In genomic region chr22:26172389-26172990, GRCh38 we compare ENCODE assay signal across 10 cellular contexts. TPM values are rescaled to one million over a fixed set of nuclear protein-coding genes. Genes with fewer than 3 reads are reported as not detected.
A peak's percentile ranks its signal among the peaks of the same experiment; 100 is the strongest.
DNase-seq lines count a peak whose midpoint lies in the region; ATAC-seq and TF ChIP-seq lines count a peak whose summit lies in the region.
"Had no signal": no experiment of that assay in that cellular context is flagged by ENCODE, and none has a peak within 500 bp of the region (broad histone marks: within the 10 kb centered on the region; RNA-seq: fewer than 3 reads in every experiment).

No MANE protein-coding gene starts in this region.

- H3K36me3 ChIP-seq in OCI-LY3 (replicated peaks; ENCODE audit: low read depth, low read length) (no peaks in the 10 kb centered on the region), mesendoderm (ENCODE audit: control insufficient read depth, insufficient read depth, low read length) (no peaks in the 10 kb centered on the region)
- H3K36me3 ChIP-seq: neutrophil had no signal

- H3K79me2 ChIP-seq in OCI-LY3 (ENCODE audit: low read length) (no peaks in the 10 kb centered on the region), mesendoderm (ENCODE audit: control insufficient read depth, insufficient read depth, low read length) (no peaks in the 10 kb centered on the region)

- ATAC-seq in GM21528 (IDR thresholded peaks at IDR 0.05; ENCODE audit: low FRiP score, unreplicated experiment): no peak
- no peak for ATAC-seq in GM18858 (IDR thresholded peaks at IDR 0.05; ENCODE audit: unreplicated experiment)

- no peak overlapping the region for H3K4me3 Mint-ChIP-seq in chondrocyte (ENCODE audit: unreplicated experiment)
- H3K4me3 Mint-ChIP-seq: activated B cell treated with CpG ODN at 0.5 μM for 24 hours had no signal

- peaks cover 54% of the 10 kb centered on the region for H3K27me3 Mint-ChIP-seq in chondrocyte (ENCODE audit: low read depth)

- WGBS in mesendoderm (ENCODE audit: extremely low coverage, insufficient coverage, low lambda C conversion rate): no CpG with 5 or more reads among the region's 5 CpGs

- no peaks in the 10 kb centered on the region for H3K9me3 ChIP-seq in OCI-LY3 (ENCODE audit: insufficient read depth, low read length)
- H3K9me3 ChIP-seq: neutrophil had no signal

- H3K4me3 ChIP-seq in OCI-LY3 (ENCODE audit: low read length): no peak overlapping the region
- H3K4me3 ChIP-seq in mesendoderm (ENCODE audit: low read length): no peak overlapping the region

- peaks cover 33% of the 10 kb centered on the region for H3K27me3 ChIP-seq in OCI-LY3 (ENCODE audit: low read depth, low read length)
- H3K27me3 ChIP-seq in mesendoderm (ENCODE audit: insufficient read depth, low read length, poor library complexity): peaks cover 5% of the 10 kb centered on the region

- H2AK5ac ChIP-seq in mesendoderm (ENCODE audit: low read length): no peak overlapping the region

- H3K4me2 ChIP-seq in OCI-LY3 (ENCODE audit: low read length): no peak overlapping the region
- no peak overlapping the region for H3K4me2 ChIP-seq in mesendoderm (ENCODE audit: low read length)

- H4K8ac ChIP-seq in mesendoderm (ENCODE audit: low read depth, low read length): no peak overlapping the region

- H3K9ac ChIP-seq in OCI-LY3 (ENCODE audit: low read length) (no peak overlapping the region), mesendoderm (ENCODE audit: low read length) (no peak overlapping the region)

- no peaks in the 10 kb centered on the region for H3K79me1 ChIP-seq in mesendoderm (ENCODE audit: low read length)

- H3K27ac ChIP-seq in OCI-LY3 (ENCODE audit: low read length) (no peak overlapping the region), mesendoderm (ENCODE audit: low read depth, low read length) (no peak overlapping the region)
- H3K27ac ChIP-seq: neutrophil had no signal

- H3K4me1 ChIP-seq in OCI-LY3 (ENCODE audit: low read length) (no peaks in the 10 kb centered on the region), mesendoderm (ENCODE audit: control insufficient read depth, low read depth, low read length) (peaks cover 3% of the 10 kb centered on the region)

- H3K4me1 Mint-ChIP-seq in chondrocyte (ENCODE audit: low read depth): peaks cover 6% of the 10 kb centered on the region

- no peak overlapping the region for H3K56ac ChIP-seq in mesendoderm (ENCODE audit: low read length)

- H3K27ac Mint-ChIP-seq in chondrocyte (ENCODE audit: unreplicated experiment): no peak overlapping the region
- H3K27ac Mint-ChIP-seq: activated B cell treated with CpG ODN at 0.5 μM for 24 hours had no signal

- H3K4ac ChIP-seq in mesendoderm (ENCODE audit: low read depth, low read length): no peak overlapping the region

- no peaks in the 10 kb centered on the region for H3K36me3 Mint-ChIP-seq in chondrocyte (ENCODE audit: low read depth)

- no peaks in the 10 kb centered on the region for H3K9me3 Mint-ChIP-seq in chondrocyte (ENCODE audit: low read depth)
- H3K9me3 Mint-ChIP-seq: activated B cell treated with CpG ODN at 0.5 μM for 24 hours had no signal

- no peak overlapping the region for H2BK15ac ChIP-seq in mesendoderm (replicated peaks; ENCODE audit: low read depth)

- DNase-seq in DMS 273 (lab: John Stamatoyannopoulos, UW; ENCODE audit: unreplicated experiment) (peak; percentile 59), DMS 273 treated with DMSO at 0.1 percent for 48 hours (lab: John Stamatoyannopoulos, UW) (no peak), HT-29 (ENCODE audit: low spot score) (peak; percentile 46), chondrocyte (ENCODE audit: low spot score) (no peak), mesendoderm (peak; percentile 67)
- DNase-seq: activated B cell treated with CpG ODN at 0.5 μM for 24 hours had no signal

- no peak overlapping the region for H2AFZ ChIP-seq in OCI-LY3 (ENCODE audit: low read depth, low read length)

- H3K23ac ChIP-seq in mesendoderm (ENCODE audit: low read length): no peak overlapping the region

- peak; percentile 82 for TF ChIP-seq CTCF in OCI-LY3 (IDR thresholded peaks at IDR 0.05; ENCODE audit: low read depth, low read length)
- peak; percentile 78 for TF ChIP-seq CTCF in chondrocyte (IDR thresholded peaks at IDR 0.05)

- no peak overlapping the region for H2BK120ac ChIP-seq in mesendoderm (ENCODE audit: low read depth, low read length)

- H2BK5ac ChIP-seq in mesendoderm (ENCODE audit: low read length): no peak overlapping the region

- H4K5ac ChIP-seq in mesendoderm (ENCODE audit: low read length): no peak overlapping the region

- no peak overlapping the region for H3K18ac ChIP-seq in mesendoderm (ENCODE audit: low read length)

- H4K20me1 ChIP-seq in OCI-LY3 (ENCODE audit: insufficient read depth, low read length): 0 out of 2 replicates have a peak, but pooled peaks cover 3% of the 10 kb centered on the region

RNA-seq across cellular contexts. Expression of gene SEZ6L, which starts 3.2 kb away (rescaled TPM):
- total RNA-seq in HT-29 (2014; rRNA removed; shearing (Covaris generic)): not detected in 2 replicates
- 0.05 TPM in 1 of 3 replicates, not detected in the others for total RNA-seq in chondrocyte
- polyA plus RNA-seq in mesendoderm (2013, experiment 1 of 2): 1.8 TPM
- 1.9 TPM for polyA plus RNA-seq in mesendoderm (2013, experiment 2 of 2)
- total RNA-seq: activated B cell treated with CpG ODN at 0.5 μM for 24 hours had no signal

Comparison
In these comparisons a context has a peak if more than half of its experiments do, and no peak if none do; other contexts are left out.
1. DNase-seq: peak in DMS 273 (single experiment), HT-29 (single experiment) and mesendoderm (single experiment); none in DMS 273 treated with DMSO at 0.1 percent for 48 hours (single experiment) and chondrocyte (single experiment).